In genomic region chr7:119896386-119896785, GRCh38 we compare ENCODE assay signal across 27 cellular contexts.
"Had no signal": no experiment of that assay in that cellular context is flagged by ENCODE, and none has a peak within 500 bp of the region (broad histone marks: within the 10 kb centered on the region; RNA-seq: fewer than 3 reads in every experiment).

No MANE protein-coding gene starts in this region.

- H3K27ac ChIP-seq: stomach, suprapubic skin, testis, thoracic aorta, thyroid gland, tibial artery, tibial nerve, transverse colon, upper lobe of left lung, upper lobe of right lung, uterus, vagina had no signal

- H3K36me3 ChIP-seq: stomach, suprapubic skin, thoracic aorta, thyroid gland, tibial artery, tibial nerve, transverse colon, upper lobe of left lung, upper lobe of right lung, uterus, vagina had no signal

- DNase-seq: stimulated activated CD4-positive, alpha-beta T cell treated with anti-CD3 and anti-CD28 coated beads, Interleukin-2, amount 100 ng/mL, for 48 hours; stimulated activated CD4-positive, alpha-beta T cell treated with anti-CD3 and anti-CD28 coated beads, Interleukin-4, amount 100 ng/mL, for 1 hour; stimulated activated CD4-positive, alpha-beta T cell treated with anti-CD3 and anti-CD28 coated beads, Interleukin-4, amount 100 ng/mL, for 24 hours; stimulated activated CD4-positive, alpha-beta T cell treated with anti-CD3 and anti-CD28 coated beads, Interleukin-4, amount 100 ng/mL, for 4 hours; stimulated activated CD8-positive, alpha-beta memory T cell treated with anti-CD3 and anti-CD28 coated beads, Interleukin-4, amount 100 ng/mL, for 48 hours; stimulated activated naive B cell treated with anti-CD40 and anti-IgM and Interleukin-4, amounts not matched to agents 10 μg/mL and 1 μg/mL and 100 μg/mL, for 72 hours; stimulated activated naive CD4-positive, alpha-beta T cell; stimulated activated naive CD4-positive, alpha-beta T cell treated with Interleukin-2 at 50 U/mL for 16 hours; stimulated activated naive CD8-positive, alpha-beta T cell treated with anti-CD3 and anti-CD28 coated beads, Interleukin-15, amount 100 ng/mL, for 72 hours; stimulated activated naive CD8-positive, alpha-beta T cell treated with anti-CD3 and anti-CD28 coated beads, Interleukin-15, Interleukin-2, amounts not matched to agents 100 U/mL and 50 U/mL, for 24 hours; stomach; substantia nigra; testis; thyroid gland; tibial artery; transverse colon; trophoblast cell; upper lobe of left lung; upper lobe of right lung; uterus had no signal

- FAIRE-seq: urothelium cell line had no signal

- H3K27me3 ChIP-seq: stomach, suprapubic skin, testis, thyroid gland, tibial artery, tibial nerve, transverse colon, upper lobe of left lung, upper lobe of right lung, uterus, vagina had no signal

- H3K4me3 ChIP-seq: stomach, suprapubic skin, testis, thoracic aorta, thyroid gland, tibial artery, tibial nerve, transverse colon, upper lobe of left lung, upper lobe of right lung, uterus, vagina had no signal

- H3K4me1 ChIP-seq: stomach, suprapubic skin, testis, thyroid gland, tibial artery, tibial nerve, transverse colon, upper lobe of left lung, upper lobe of right lung, uterus, vagina had no signal

- H3K9me3 ChIP-seq: stomach, suprapubic skin, testis, thoracic aorta, thyroid gland, tibial artery, transverse colon, upper lobe of left lung, upper lobe of right lung, uterus, vagina had no signal

- ATAC-seq: stimulated activated effector memory CD8-positive, alpha-beta T cell treated with anti-CD3 and anti-CD28 coated beads, Interleukin-12 subunit alpha, Interleukin-12 subunit beta, amount 100 ng/mL, for 72 hours; stimulated activated memory B cell treated with anti-CD40 and anti-IgM and Interleukin-4, amounts not matched to agents 10 μg/mL and 1 μg/mL and 100 μg/mL, for 72 hours; stimulated activated naive B cell treated with anti-CD40 and anti-IgM and Interleukin-4, amounts not matched to agents 10 μg/mL and 1 μg/mL and 100 μg/mL, for 72 hours; stimulated activated naive CD8-positive, alpha-beta T cell treated with anti-CD3 and anti-CD28 coated beads, Interleukin-15, amount 100 ng/mL, for 72 hours; stimulated activated naive CD8-positive, alpha-beta T cell treated with anti-CD3 and anti-CD28 coated beads, Interleukin-15, Interleukin-2, amounts not matched to agents 100 U/mL and 50 U/mL, for 24 hours; upper lobe of right lung had no signal
